In genomic region chr20:61579908-61580307, GRCh38 we compare ENCODE assay signal across 27 cellular contexts.
"Had no signal": no experiment of that assay in that cellular context is flagged by ENCODE, and none has a peak within 500 bp of the region (broad histone marks: within the 10 kb centered on the region; RNA-seq: fewer than 3 reads in every experiment).

No MANE protein-coding gene starts in this region.

- H3K36me3 ChIP-seq: neural progenitor cell, spleen, suprapubic skin, tibial artery, transverse colon, upper lobe of right lung, uterus had no signal

- H3K4me2 ChIP-seq: neural progenitor cell, smooth muscle cell had no signal

- DNase-seq: naive thymus-derived CD4-positive, alpha-beta T cell; natural killer cell; occipital lobe; psoas muscle; right cardiac atrium; spleen; stimulated activated CD4-positive, alpha-beta T cell treated with anti-CD3 and anti-CD28 coated beads, Interleukin-12 subunit alpha, Interleukin-12 subunit beta, amount 100 ng/mL, for 4 hours; stimulated activated CD4-positive, alpha-beta T cell treated with anti-CD3 and anti-CD28 coated beads, Interleukin-1b, Interleukin-23, amount 100 ng/mL, for 48 hours; stimulated activated CD4-positive, alpha-beta T cell treated with anti-CD3 and anti-CD28 coated beads, Interleukin-4, amount 100 ng/mL, for 1 hour; stimulated activated CD4-positive, alpha-beta T cell treated with anti-CD3 and anti-CD28 coated beads, Interleukin-4, amount 100 ng/mL, for 4 hours; stimulated activated CD8-positive, alpha-beta memory T cell treated with anti-CD3 and anti-CD28 coated beads, Interleukin-4, amount 100 ng/mL, for 48 hours; stimulated activated naive CD4-positive, alpha-beta T cell; stimulated activated naive CD8-positive, alpha-beta T cell treated with anti-CD3 and anti-CD28 coated beads, Interleukin-15, amount 100 ng/mL, for 72 hours; stimulated activated naive CD8-positive, alpha-beta T cell treated with anti-CD3 and anti-CD28 coated beads, Interleukin-15, Interleukin-2, amounts not matched to agents 100 U/mL and 50 U/mL, for 24 hours; substantia nigra; testis; tibial artery; transverse colon; upper lobe of right lung; uterus had no signal

- H3K4me1 ChIP-seq: neural progenitor cell, parathyroid adenoma, psoas muscle, spleen, suprapubic skin, testis, tibial artery, transverse colon, upper lobe of right lung, uterus had no signal

- H3K27me3 ChIP-seq: neural progenitor cell, testis, transverse colon, upper lobe of right lung, uterus had no signal

- H3K4me3 ChIP-seq: neural progenitor cell, psoas muscle, skin epidermis, smooth muscle cell, spleen, suprapubic skin, testis, tibial artery, transverse colon, upper lobe of right lung, uterus had no signal

- H3K79me2 ChIP-seq: parathyroid adenoma had no signal

- H3K9me3 ChIP-seq: psoas muscle, suprapubic skin, testis, tibial artery, transverse colon, upper lobe of right lung, uterus had no signal

- ATAC-seq: naive thymus-derived CD4-positive, alpha-beta T cell; natural killer cell; psoas muscle; right cardiac atrium; sciatic nerve; stimulated activated memory B cell treated with anti-CD40 and anti-IgM and Interleukin-4, amounts not matched to agents 10 μg/mL and 1 μg/mL and 100 μg/mL, for 72 hours; stimulated activated naive CD8-positive, alpha-beta T cell treated with anti-CD3 and anti-CD28 coated beads, Interleukin-15, amount 100 ng/mL, for 72 hours; stimulated activated naive CD8-positive, alpha-beta T cell treated with anti-CD3 and anti-CD28 coated beads, Interleukin-15, Interleukin-2, amounts not matched to agents 100 U/mL and 50 U/mL, for 24 hours; upper lobe of right lung had no signal

- H2AFZ ChIP-seq: neural progenitor cell, parathyroid adenoma had no signal

- H3K27ac ChIP-seq: neural progenitor cell, parathyroid adenoma, psoas muscle, skin epidermis, spleen, suprapubic skin, testis, tibial artery, transverse colon, upper lobe of right lung, uterus had no signal
